8 cellular contexts compared by ENCODE assay signal in the genomic region with DNA sequence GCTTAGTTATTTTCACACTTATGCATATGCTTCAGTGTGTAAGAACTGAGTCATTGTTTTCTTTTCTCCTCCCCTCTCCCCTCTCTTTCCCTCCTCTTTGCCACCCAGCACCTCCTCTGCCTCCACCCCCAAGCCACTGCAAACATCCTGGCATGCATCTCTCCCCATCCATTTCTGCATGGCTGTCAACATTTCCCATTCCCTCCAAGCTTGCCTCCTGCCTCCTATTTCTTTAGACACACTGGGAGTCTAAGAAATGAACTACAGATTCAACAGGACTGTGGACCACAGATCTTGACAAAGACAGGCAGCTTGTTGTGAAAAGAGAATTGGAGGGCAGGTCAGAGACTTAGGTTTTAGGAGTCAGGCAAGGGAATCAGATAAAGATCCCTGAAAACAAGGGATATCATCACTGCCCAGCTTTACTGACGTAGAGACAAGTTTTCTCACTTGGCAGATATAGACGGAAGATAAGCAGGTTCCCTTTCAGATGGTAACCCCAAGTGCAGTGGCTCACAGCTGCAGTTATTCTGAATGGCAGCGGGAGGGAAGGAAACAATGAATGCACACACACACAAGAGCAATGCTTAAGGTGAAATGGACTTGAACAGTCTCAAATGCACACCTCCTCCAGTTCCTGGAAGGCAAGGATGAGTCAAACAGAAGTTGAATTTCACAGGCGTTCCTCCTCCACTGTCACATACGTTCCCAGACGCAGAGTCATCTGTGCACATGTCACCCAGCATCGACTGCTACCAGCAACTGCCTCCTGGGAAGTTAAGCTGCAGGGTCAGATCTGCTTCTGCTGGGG. TPM values are rescaled to one million over a fixed set of nuclear protein-coding genes. Genes with fewer than 3 reads are reported as not detected.
DNase-seq lines count a peak whose midpoint lies in the region; ATAC-seq and TF ChIP-seq lines count a peak whose summit lies in the region.

No MANE protein-coding gene starts in this region.

- DNase-seq in BJ (ENCODE audit: low read depth) (peak; percentile 74), NCI-H226 (peak; percentile 55), GM19240 (ENCODE audit: insufficient read length, low spot score) (no peak), mucosa of descending colon (no peak)

- CTCF ChIA-PET in BJ (lab: Yijun Ruan, JAX), result interaction anchor here (1.3 kb wide), 2 partner anchors 14 to 191 kb away, joined by 3 to 4 read pairs; no protein-coding TSS in a partner anchor

- TF ChIP-seq CTCF in BJ (IDR thresholded peaks at IDR 0.05; ENCODE audit: insufficient read depth, low read depth, low read length) (no peak), nephron (IDR thresholded peaks at IDR 0.05; ENCODE audit: unreplicated experiment in 3 of 3) (no peak), mucosa of descending colon (IDR thresholded peaks at IDR 0.05) (no peak)

- H3K4me3 ChIP-seq in BJ (ENCODE audit: low read depth, low read length), result no peak overlapping the region
- H3K4me3 ChIP-seq in mucosa of descending colon, result no peak overlapping the region

- peak overlapping the region; percentile 38 for H3K4me3 Mint-ChIP-seq in activated naive CD8-positive, alpha-beta T cell
- no peak overlapping the region for H3K4me3 Mint-ChIP-seq in nephron

- H3K27ac Mint-ChIP-seq in activated naive CD8-positive, alpha-beta T cell, result peak overlapping the region; percentile 91
- peak overlapping the region; percentile 14 to 90 (median 21) for H3K27ac Mint-ChIP-seq in nephron

- no peaks in the 10 kb centered on the region for H3K27me3 ChIP-seq in BJ (ENCODE audit: control insufficient read depth, insufficient read depth, low read length)

- peaks cover 4% of the 10 kb centered on the region for H3K36me3 Mint-ChIP-seq in activated naive CD8-positive, alpha-beta T cell
- no peaks in the 10 kb centered on the region for H3K36me3 Mint-ChIP-seq in nephron (ENCODE audit: low read depth)

- H3K9me3 Mint-ChIP-seq in activated naive CD8-positive, alpha-beta T cell (ENCODE audit: low read depth), result no peaks in the 10 kb centered on the region
- H3K9me3 Mint-ChIP-seq in nephron, result no peaks in the 10 kb centered on the region

- intact Hi-C loops in mucosa of descending colon (cut with DNase I, micrococcal nuclease), result no loop called here

- H3K36me3 ChIP-seq in BJ (ENCODE audit: control insufficient read depth, insufficient read depth, low read length) (no peaks in the 10 kb centered on the region), mucosa of descending colon (ENCODE audit: low read depth) (no peaks in the 10 kb centered on the region)

- peaks cover 39% of the 10 kb centered on the region for H3K4me1 Mint-ChIP-seq in activated naive CD8-positive, alpha-beta T cell (ENCODE audit: low read depth)
- H3K4me1 Mint-ChIP-seq in nephron, result peaks cover 66% of the 10 kb centered on the region

- H3K9me3 ChIP-seq in mucosa of descending colon, result no peaks in the 10 kb centered on the region

- no peaks in the 10 kb centered on the region for H3K4me1 ChIP-seq in mucosa of descending colon (ENCODE audit: low read depth)

- POLR2A ChIA-PET in BJ (lab: Charles Lee), result interaction anchor here (0.7 kb wide), 1 partner anchor 11 kb away, joined by 4 read pairs; no protein-coding TSS in a partner anchor

- no peaks in the 10 kb centered on the region for H3K27me3 Mint-ChIP-seq in activated naive CD8-positive, alpha-beta T cell
- peaks cover 7% of the 10 kb centered on the region for H3K27me3 Mint-ChIP-seq in nephron (ENCODE audit: low read depth)

- no peak for ATAC-seq in mucosa of descending colon
- ATAC-seq in HG03135 (IDR thresholded peaks at IDR 0.05; ENCODE audit: unreplicated experiment), result no peak
- no peak for ATAC-seq in HG02885 (IDR thresholded peaks at IDR 0.05; ENCODE audit: poor library complexity, unreplicated experiment)

RNA-seq across cellular contexts. Expression of a gene that starts 56.1 kb away (rescaled TPM):
- polyA plus RNA-seq in BJ (2011; rRNA removed), result 3.7 and 4.0 TPM in 2 replicates
- polyA minus RNA-seq in BJ (2011; rRNA and poly(A)+ RNA removed), result 2.3 and 3.4 TPM in 2 replicates
- 1 to 10 TPM; 4.9 to 6.5 (median 6.1) TPM for total RNA-seq in mucosa of descending colon

Comparison
In these comparisons a context has a peak if more than half of its experiments do, and no peak if none do; other contexts are left out.
1. DNase-seq: peak in BJ (single experiment) and NCI-H226 (single experiment); none in GM19240 (single experiment) and mucosa of descending colon (0 of 3).